In genomic region chr18:2513616-2514015, GRCh38 we compare ENCODE assay signal across 20 cellular contexts. TPM values are rescaled to one million over a fixed set of nuclear protein-coding genes. Genes with fewer than 3 reads are reported as not detected.
A peak's percentile ranks its signal among the peaks of the same experiment; 100 is the strongest.
DNase-seq lines count a peak whose midpoint lies in the region; ATAC-seq and TF ChIP-seq lines count a peak whose summit lies in the region.
"Had no signal": no experiment of that assay in that cellular context is flagged by ENCODE, and none has a peak within 500 bp of the region (broad histone marks: within the 10 kb centered on the region; RNA-seq: fewer than 3 reads in every experiment).

No MANE protein-coding gene starts in this region.

- TF ChIP-seq CTCF in activated CD8-positive, alpha-beta T cell treated with anti-CD3 and anti-CD28 coated beads for 36 hours (IDR thresholded peaks at IDR 0.05), result no peak

- CTCF ChIA-PET in activated CD8-positive, alpha-beta T cell treated with anti-CD3 and anti-CD28 coated beads for 36 hours (lab: Charles Lee), result interaction anchor here (0.7 kb wide), 1 partner anchor 33 kb away, joined by 3 read pairs; no protein-coding TSS in a partner anchor

- peaks cover 2% of the 10 kb centered on the region for H3K9me3 Mint-ChIP-seq in activated CD8-positive, alpha-beta T cell treated with anti-CD3 and anti-CD28 coated beads for 36 hours
- H3K9me3 Mint-ChIP-seq: activated CD4-positive, alpha-beta memory T cell treated with anti-CD3 and anti-CD28 coated beads, Interleukin-2, amount 10 ng/mL, durations not matched to agents 7 days and 5 days; mesothelial cell of epicardium; neural crest cell had no signal

- DNase-seq in Daoy (ENCODE audit: low read depth) (peak; percentile 3), NCI-H187 treated with DMSO at 0.1 percent for 48 hours (lab: John Stamatoyannopoulos, UW) (peak; percentile 78), RPMI7951 (ENCODE audit: low read depth) (peak; percentile 26), iris pigment epithelial cell (ENCODE audit: low read depth) (peak; percentile 80), NCI-H1048 (lab: John Stamatoyannopoulos, UW) (no peak)
- DNase-seq in stimulated activated CD8-positive, alpha-beta memory T cell treated with anti-CD3 and anti-CD28 coated beads, Interleukin-4, amount 100 ng/mL, for 48 hours, result no peak
- no peak for DNase-seq in activated CD8-positive, alpha-beta T cell treated with anti-CD3 and anti-CD28 coated beads for 36 hours
- DNase-seq: activated CD4-positive, alpha-beta memory T cell treated with anti-CD3 and anti-CD28 coated beads, Interleukin-2, amount 10 ng/mL, durations not matched to agents 7 days and 5 days; activated T-cell treated with anti-CD3 and anti-CD28 coated beads, Interleukin-2, amount 50 U/mL, for 72 hours; Calu3; heart right ventricle; NCI-H1694; spleen; T-helper 1 cell; thyroid gland had no signal

- H3K27me3 Mint-ChIP-seq in activated CD8-positive, alpha-beta T cell treated with anti-CD3 and anti-CD28 coated beads for 36 hours, result no peaks in the 10 kb centered on the region
- H3K27me3 Mint-ChIP-seq: activated CD4-positive, alpha-beta memory T cell treated with anti-CD3 and anti-CD28 coated beads, Interleukin-2, amount 10 ng/mL, durations not matched to agents 7 days and 5 days; B cell had no signal

- no peak overlapping the region for H3K27ac Mint-ChIP-seq in activated CD8-positive, alpha-beta T cell treated with anti-CD3 and anti-CD28 coated beads for 36 hours
- H3K27ac Mint-ChIP-seq: activated CD4-positive, alpha-beta memory T cell treated with anti-CD3 and anti-CD28 coated beads, Interleukin-2, amount 10 ng/mL, durations not matched to agents 7 days and 5 days; activated naive CD4-positive, alpha-beta T cell treated with anti-CD3 and anti-CD28 coated beads, Interleukin-2, amount 50 U/mL, for 72 hours; activated T-cell treated with anti-CD3 and anti-CD28 coated beads, Interleukin-2, amount 50 U/mL, for 72 hours; B cell; mesothelial cell of epicardium had no signal

- POLR2A ChIA-PET in activated CD8-positive, alpha-beta T cell treated with anti-CD3 and anti-CD28 coated beads for 36 hours (lab: Charles Lee), result interaction anchor here (0.7 kb wide), 1 partner anchor 16 kb away, joined by 3 read pairs; no protein-coding TSS in a partner anchor

- no peak for ATAC-seq in HG02763 (IDR thresholded peaks at IDR 0.05; ENCODE audit: unreplicated experiment)
- no peak for ATAC-seq in activated CD8-positive, alpha-beta T cell treated with anti-CD3 and anti-CD28 coated beads for 36 hours
- ATAC-seq: activated naive CD4-positive, alpha-beta T cell treated with anti-CD3 and anti-CD28 coated beads, Interleukin-2, amount 50 U/mL, for 72 hours; activated T-cell treated with anti-CD3 and anti-CD28 coated beads, Interleukin-2, amount 50 U/mL, for 72 hours; heart right ventricle had no signal

- no peaks in the 10 kb centered on the region for H3K36me3 Mint-ChIP-seq in activated CD8-positive, alpha-beta T cell treated with anti-CD3 and anti-CD28 coated beads for 36 hours (ENCODE audit: low read depth)
- H3K36me3 Mint-ChIP-seq: activated naive CD4-positive, alpha-beta T cell treated with anti-CD3 and anti-CD28 coated beads, Interleukin-2, amount 50 U/mL, for 72 hours; mesothelial cell of epicardium had no signal

- H3K4me1 Mint-ChIP-seq in activated CD8-positive, alpha-beta T cell treated with anti-CD3 and anti-CD28 coated beads for 36 hours (ENCODE audit: low read depth), result peaks cover 16% of the 10 kb centered on the region
- H3K4me1 Mint-ChIP-seq: mesothelial cell of epicardium, neural crest cell had no signal

- H3K4me3 Mint-ChIP-seq in activated CD8-positive, alpha-beta T cell treated with anti-CD3 and anti-CD28 coated beads for 36 hours, result no peak overlapping the region
- H3K4me3 Mint-ChIP-seq: activated CD4-positive, alpha-beta memory T cell treated with anti-CD3 and anti-CD28 coated beads, Interleukin-2, amount 10 ng/mL, durations not matched to agents 7 days and 5 days; activated T-cell treated with anti-CD3 and anti-CD28 coated beads, Interleukin-2, amount 50 U/mL, for 72 hours; B cell; mesothelial cell of epicardium; neural crest cell had no signal

- intact Hi-C loops in activated CD8-positive, alpha-beta T cell treated with anti-CD3 and anti-CD28 coated beads for 36 hours (cut with micrococcal nuclease), result no loop called here

RNA-seq across cellular contexts. Expression of gene METTL4, which starts 57.7 kb away (rescaled TPM):
- 5.3 and 6.5 TPM in 2 replicates for total RNA-seq in Daoy (2014; rRNA removed; shearing (Covaris generic))
- total RNA-seq in RPMI7951 (2014; rRNA removed; shearing (Covaris generic)), result 16.5 and 17.8 TPM in 2 replicates
- total RNA-seq in activated CD8-positive, alpha-beta T cell treated with anti-CD3 and anti-CD28 coated beads for 36 hours, result 10 to 100 TPM; 18.9 to 20.5 TPM

RNA-seq across cellular contexts. Expression of gene NDC80, which starts 57.7 kb away (rescaled TPM):
- 48.9 and 56.7 TPM in 2 replicates for total RNA-seq in Daoy (2014; rRNA removed; shearing (Covaris generic))
- total RNA-seq in RPMI7951 (2014; rRNA removed; shearing (Covaris generic)), result 83.3 and 99.5 TPM in 2 replicates
- 10 to 100 TPM; 81.3 to 82.2 TPM for total RNA-seq in activated CD8-positive, alpha-beta T cell treated with anti-CD3 and anti-CD28 coated beads for 36 hours

Comparison
In these comparisons a context has a peak if more than half of its experiments do, and no peak if none do; other contexts are left out.
1. DNase-seq: peak in Daoy (single experiment), NCI-H187 treated with DMSO at 0.1 percent for 48 hours (single experiment), RPMI7951 (single experiment) and iris pigment epithelial cell (single experiment); none in stimulated activated CD8-positive, alpha-beta memory T cell treated with anti-CD3 and anti-CD28 coated beads, Interleukin-4, amount 100 ng/mL, for 48 hours (single experiment), NCI-H1048 (single experiment) and activated CD8-positive, alpha-beta T cell treated with anti-CD3 and anti-CD28 coated beads for 36 hours (single experiment).